ENCODE assay signal across 1 cellular context in genomic region chr22:31661851-31662667, GRCh38.
A peak's percentile ranks its signal among the peaks of the same experiment; 100 is the strongest.
TF ChIP-seq lines count a peak whose summit lies in the region.

Gene PISD (minus strand): TSS chr22:31662215. CDS start chr22:31662208, 7 bp downstream.

TF ChIP-seq in HepG2, 621 proteins besides CTCF, POLR2A, EP300 and RAD21 (continued from another document and continues in another):
- peak; percentile 95 for TF ChIP-seq ZFP91 (CRISPR knock-in tag; IDR thresholded peaks at IDR 0.05; ENCODE audit: borderline replicate concordance)
- no peak; the same call in 1 of the 2 replicates for TF ChIP-seq ZNF274 (CRISPR knock-in tag; IDR thresholded peaks at IDR 0.05)
- TF ChIP-seq ZNF816 (CRISPR knock-in tag; IDR thresholded peaks at IDR 0.05; ENCODE audit: borderline replicate concordance) = no peak; the same call in 1 of the 2 replicates
- no peak for TF ChIP-seq ZFP36 (IDR thresholded peaks at IDR 0.05; ENCODE audit: borderline replicate concordance, low read depth, low read length, partially characterized antibody)
- no peak for TF ChIP-seq BRCA1 (CRISPR knock-in tag; IDR thresholded peaks at IDR 0.05)
- no peak for TF ChIP-seq ZNF879 (CRISPR knock-in tag; IDR thresholded peaks at IDR 0.05)
- 0 out of 2 replicates have a peak, but pooled peaks have one; percentile 21 for TF ChIP-seq JUND (CRISPR knock-in tag; IDR thresholded peaks at IDR 0.05)
- no peak for TF ChIP-seq ZXDC (CRISPR knock-in tag; IDR thresholded peaks at IDR 0.05)
- no peak for TF ChIP-seq GTF2F1 (IDR thresholded peaks at IDR 0.05; ENCODE audit: low read length)
- peak; percentile 84 for TF ChIP-seq MED1 (CRISPR knock-in tag; IDR thresholded peaks at IDR 0.05)
- TF ChIP-seq ZNF557 (CRISPR knock-in tag; IDR thresholded peaks at IDR 0.05) = no peak
- TF ChIP-seq SYNCRIP (IDR thresholded peaks at IDR 0.05; ENCODE audit: insufficient read depth, low read depth, low read length) = no peak
- TF ChIP-seq PHF8 (CRISPR knock-in tag; IDR thresholded peaks at IDR 0.05) = peak; percentile 95
- no peak for TF ChIP-seq KDM1A (CRISPR knock-in tag; IDR thresholded peaks at IDR 0.05)
- TF ChIP-seq ZNF24 (IDR thresholded peaks at IDR 0.05) = no peak
- TF ChIP-seq POLR2AphosphoS5 (IDR thresholded peaks at IDR 0.05; ENCODE audit: low read depth, low read length) = peak; percentile 92
- no peak for TF ChIP-seq ZBTB33 (CRISPR knock-in tag; IDR thresholded peaks at IDR 0.05)
- TF ChIP-seq MIXL1 (CRISPR knock-in tag; IDR thresholded peaks at IDR 0.05) = no peak
- peak; percentile 40; the same call in 1 of the 2 replicates for TF ChIP-seq ZNF335 (CRISPR knock-in tag; IDR thresholded peaks at IDR 0.05)
- TF ChIP-seq SP140L (CRISPR knock-in tag; IDR thresholded peaks at IDR 0.05; ENCODE audit: borderline replicate concordance) = no peak
- no peak for TF ChIP-seq ZNF296 (CRISPR knock-in tag; conservative IDR thresholded peaks at IDR 0.05)
- no peak for TF ChIP-seq NR1H2 (CRISPR knock-in tag; IDR thresholded peaks at IDR 0.05; ENCODE audit: borderline replicate concordance, low read depth)
- TF ChIP-seq AKNA (CRISPR knock-in tag; IDR thresholded peaks at IDR 0.05; ENCODE audit: borderline replicate concordance) = no peak
- TF ChIP-seq ZNF652 (CRISPR knock-in tag; IDR thresholded peaks at IDR 0.05; ENCODE audit: borderline replicate concordance, low read depth) = no peak
- TF ChIP-seq FOXP4 (CRISPR knock-in tag; IDR thresholded peaks at IDR 0.05) = 0 out of 2 replicates have a peak, but pooled peaks have one; percentile 20
- TF ChIP-seq ZNF513 (CRISPR knock-in tag; conservative IDR thresholded peaks at IDR 0.05) = no peak
- TF ChIP-seq CEBPZ (IDR thresholded peaks at IDR 0.05; ENCODE audit: low read length) = no peak
- TF ChIP-seq LCORL (IDR thresholded peaks at IDR 0.05) = no peak
- peak; percentile 78 for TF ChIP-seq LCORL (CRISPR knock-in tag; IDR thresholded peaks at IDR 0.05)
- TF ChIP-seq THRA (CRISPR knock-in tag; IDR thresholded peaks at IDR 0.05; ENCODE audit: borderline replicate concordance) = 0 out of 2 replicates have a peak, but pooled peaks have one; percentile 21
- TF ChIP-seq JARID2 (CRISPR knock-in tag; IDR thresholded peaks at IDR 0.05; ENCODE audit: insufficient replicate concordance) = no peak
- TF ChIP-seq ZNF569 (CRISPR knock-in tag; IDR thresholded peaks at IDR 0.05; ENCODE audit: borderline replicate concordance) = no peak
- TF ChIP-seq MAX (IDR thresholded peaks at IDR 0.05) = peak; percentile 95
- no peak for TF ChIP-seq STAG1 (CRISPR knock-in tag; IDR thresholded peaks at IDR 0.05)
- peak; percentile 66; the same call in 1 of the 2 replicates for TF ChIP-seq ARNT2 (CRISPR knock-in tag; IDR thresholded peaks at IDR 0.05; ENCODE audit: low read depth)
- no peak for TF ChIP-seq ARID2 (CRISPR knock-in tag; IDR thresholded peaks at IDR 0.05; ENCODE audit: borderline replicate concordance)
